Comparison of ENCODE assay signal across 18 cellular contexts in genomic region chr13:84845875-84846619, GRCh38.
A peak's percentile ranks its signal among the peaks of the same experiment; 100 is the strongest.
DNase-seq lines count a peak whose midpoint lies in the region; ATAC-seq lines count a peak whose summit lies in the region.
"Had no signal": no experiment of that assay in that cellular context is flagged by ENCODE, and none has a peak within 500 bp of the region (broad histone marks: within the 10 kb centered on the region; RNA-seq: fewer than 3 reads in every experiment).

No MANE protein-coding gene starts in this region.

- H3K4me1 Mint-ChIP-seq in activated CD8-positive, alpha-beta T cell treated with anti-CD3 and anti-CD28 coated beads, Interleukin-2, amount 10 ng/mL, durations not matched to agents 7 days and 5 days (ENCODE audit: low read depth), result no peaks in the 10 kb centered on the region
- H3K4me1 Mint-ChIP-seq: CD4-positive, CD25-positive, alpha-beta regulatory T cell; H9 had no signal

- H3K27ac ChIP-seq in Karpas-422 (ENCODE audit: low read length), result no peak overlapping the region
- H3K27ac ChIP-seq: BLaER1 treated with 17β-estradiol and CSF1 and Interleukin-3, amounts not matched to agents 10 nM and 100 nM; GM23248; HL-60 had no signal

- H3K4me3 Mint-ChIP-seq in activated CD8-positive, alpha-beta T cell treated with anti-CD3 and anti-CD28 coated beads, Interleukin-2, amount 10 ng/mL, durations not matched to agents 7 days and 5 days, result no peak overlapping the region
- H3K4me3 Mint-ChIP-seq: CD4-positive, CD25-positive, alpha-beta regulatory T cell; H9; HFFc6 had no signal

- H3K36me3 ChIP-seq in Karpas-422 (ENCODE audit: insufficient read depth, low read length), result no peaks in the 10 kb centered on the region
- H3K36me3 ChIP-seq: BLaER1 treated with 17β-estradiol and CSF1 and Interleukin-3, amounts not matched to agents 10 nM and 100 nM had no signal

- no peaks in the 10 kb centered on the region for H3K27me3 Mint-ChIP-seq in activated CD8-positive, alpha-beta T cell treated with anti-CD3 and anti-CD28 coated beads, Interleukin-2, amount 10 ng/mL, durations not matched to agents 7 days and 5 days (ENCODE audit: low read depth)
- H3K27me3 Mint-ChIP-seq: CD4-positive, CD25-positive, alpha-beta regulatory T cell had no signal

- ATAC-seq in activated CD8-positive, alpha-beta T cell treated with anti-CD3 and anti-CD28 coated beads, Interleukin-2, amount 10 ng/mL, durations not matched to agents 7 days and 5 days, result no peak
- no peak for ATAC-seq in HG03045 (IDR thresholded peaks at IDR 0.05; ENCODE audit: unreplicated experiment)

- no peaks in the 10 kb centered on the region for H3K9me2 ChIP-seq in Karpas-422 (replicated peaks; ENCODE audit: insufficient read depth, low read length)

- H2AFZ ChIP-seq in Karpas-422 (ENCODE audit: low read length), result peak overlapping the region; percentile 95
- H2AFZ ChIP-seq: GM23248 had no signal

- no peaks in the 10 kb centered on the region for H3K9me3 Mint-ChIP-seq in activated CD8-positive, alpha-beta T cell treated with anti-CD3 and anti-CD28 coated beads, Interleukin-2, amount 10 ng/mL, durations not matched to agents 7 days and 5 days (ENCODE audit: insufficient read depth)

- H3K27me3 ChIP-seq in Karpas-422 (ENCODE audit: low read length), result no peaks in the 10 kb centered on the region
- H3K27me3 ChIP-seq: BLaER1 treated with 17β-estradiol and CSF1 and Interleukin-3, amounts not matched to agents 10 nM and 100 nM had no signal

- peak; percentile 22 for DNase-seq in NCI-H2227 treated with DMSO at 0.1 percent for 48 hours (lab: John Stamatoyannopoulos, UW)
- DNase-seq in NCI-H2227 (lab: John Stamatoyannopoulos, UW; ENCODE audit: unreplicated experiment), result no peak
- no peak for DNase-seq in Karpas-422
- peak; percentile 23 for DNase-seq in foreskin melanocyte
- no peak for DNase-seq in NCI-H2171 (lab: John Stamatoyannopoulos, UW)
- no peak for DNase-seq in activated CD8-positive, alpha-beta T cell treated with anti-CD3 and anti-CD28 coated beads, Interleukin-2, amount 10 ng/mL, durations not matched to agents 7 days and 5 days
- DNase-seq: 8988T; ACHN; CD4-positive, CD25-positive, alpha-beta regulatory T cell; DMS53; GF-D8; GM23248; H9; HFFc6; KBM-7 had no signal

- H3K9ac ChIP-seq in Karpas-422 (ENCODE audit: low read length), result no peak overlapping the region
- H3K9ac ChIP-seq: BLaER1 treated with 17β-estradiol and CSF1 and Interleukin-3, amounts not matched to agents 10 nM and 100 nM; GM23248 had no signal

- no peak overlapping the region for H3K4me3 ChIP-seq in Karpas-422 (ENCODE audit: low read length)
- H3K4me3 ChIP-seq: BLaER1 treated with 17β-estradiol and CSF1 and Interleukin-3, amounts not matched to agents 10 nM and 100 nM; GM23248 had no signal

- H3K79me2 ChIP-seq in Karpas-422 (ENCODE audit: low read length), result no peaks in the 10 kb centered on the region

- H3K36me3 Mint-ChIP-seq in activated CD8-positive, alpha-beta T cell treated with anti-CD3 and anti-CD28 coated beads, Interleukin-2, amount 10 ng/mL, durations not matched to agents 7 days and 5 days (ENCODE audit: low read depth), result no peaks in the 10 kb centered on the region
- H3K36me3 Mint-ChIP-seq: CD4-positive, CD25-positive, alpha-beta regulatory T cell had no signal

- no peaks in the 10 kb centered on the region for H4K20me1 ChIP-seq in Karpas-422 (ENCODE audit: insufficient read depth, low read depth, low read length)
- H4K20me1 ChIP-seq: BLaER1 treated with 17β-estradiol and CSF1 and Interleukin-3, amounts not matched to agents 10 nM and 100 nM had no signal

- CTCF ChIA-PET in activated CD8-positive, alpha-beta T cell treated with anti-CD3 and anti-CD28 coated beads, Interleukin-2, amount 10 ng/mL, durations not matched to agents 7 days and 5 days (lab: Charles Lee), result no interaction called here

- H3K27ac Mint-ChIP-seq in activated CD8-positive, alpha-beta T cell treated with anti-CD3 and anti-CD28 coated beads, Interleukin-2, amount 10 ng/mL, durations not matched to agents 7 days and 5 days, result no peak overlapping the region
- H3K27ac Mint-ChIP-seq: CD4-positive, CD25-positive, alpha-beta regulatory T cell; H9; HFFc6 had no signal

- H3K4me1 ChIP-seq in Karpas-422 (ENCODE audit: low read length), result peaks cover 10% of the 10 kb centered on the region
- H3K4me1 ChIP-seq: BLaER1 treated with 17β-estradiol and CSF1 and Interleukin-3, amounts not matched to agents 10 nM and 100 nM had no signal

- POLR2A ChIA-PET in activated CD8-positive, alpha-beta T cell treated with anti-CD3 and anti-CD28 coated beads, Interleukin-2, amount 10 ng/mL, durations not matched to agents 7 days and 5 days (lab: Charles Lee), result interaction anchor here (0.6 kb wide), 1 partner anchor 9 kb away, joined by 3 read pairs; no protein-coding TSS in a partner anchor

- no peaks in the 10 kb centered on the region for H3K9me3 ChIP-seq in Karpas-422 (ENCODE audit: low read length)
- H3K9me3 ChIP-seq: BLaER1 treated with 17β-estradiol and CSF1 and Interleukin-3, amounts not matched to agents 10 nM and 100 nM had no signal

- no peak overlapping the region for H3K4me2 ChIP-seq in Karpas-422 (ENCODE audit: low read depth, low read length, poor library complexity, severe bottlenecking)
- H3K4me2 ChIP-seq: BLaER1 treated with 17β-estradiol and CSF1 and Interleukin-3, amounts not matched to agents 10 nM and 100 nM had no signal

Comparison
In these comparisons a context has a peak if more than half of its experiments do, and no peak if none do; other contexts are left out.
1. DNase-seq: peak in NCI-H2227 treated with DMSO at 0.1 percent for 48 hours (single experiment) and foreskin melanocyte (single experiment); none in NCI-H2227 (single experiment), Karpas-422 (single experiment), NCI-H2171 (single experiment) and activated CD8-positive, alpha-beta T cell treated with anti-CD3 and anti-CD28 coated beads, Interleukin-2, amount 10 ng/mL, durations not matched to agents 7 days and 5 days (single experiment).